In genomic region chr20:57317316-57317788, GRCh38 we compare ENCODE assay signal across 19 cellular contexts. TPM values are rescaled to one million over a fixed set of nuclear protein-coding genes. Genes with fewer than 3 reads are reported as not detected.
DNase-seq lines count a peak whose midpoint lies in the region; ATAC-seq and TF ChIP-seq lines count a peak whose summit lies in the region.
"Had no signal": no experiment of that assay in that cellular context is flagged by ENCODE, and none has a peak within 500 bp of the region (broad histone marks: within the 10 kb centered on the region; RNA-seq: fewer than 3 reads in every experiment).

No MANE protein-coding gene starts in this region.

- H3K9me2 ChIP-seq in Karpas-422 (replicated peaks; ENCODE audit: insufficient read depth, low read length): no peaks in the 10 kb centered on the region

- H3K36me3 ChIP-seq in Caco-2 (ENCODE audit: control insufficient read depth, insufficient read depth, low read length) (no peaks in the 10 kb centered on the region), Karpas-422 (ENCODE audit: insufficient read depth, low read length) (0 out of 2 replicates have a peak, but pooled peaks cover 5% of the 10 kb centered on the region), H7 (replicated peaks; ENCODE audit: control insufficient read depth, insufficient read depth, low read length) (no peaks in the 10 kb centered on the region)

- H3K4me1 ChIP-seq in Caco-2: peaks cover 35% of the 10 kb centered on the region
- peaks cover 89% of the 10 kb centered on the region for H3K4me1 ChIP-seq in Karpas-422 (ENCODE audit: low read length)

- no peaks in the 10 kb centered on the region for H3K9me3 Mint-ChIP-seq in Caco-2 (ENCODE audit: unreplicated experiment)
- H3K9me3 Mint-ChIP-seq in central memory CD8-positive, alpha-beta T cell: no peaks in the 10 kb centered on the region
- H3K9me3 Mint-ChIP-seq: CD8-positive, alpha-beta memory T cell had no signal

- CTCF ChIA-PET in Caco-2 (lab: Charles Lee): interaction anchor here (0.7 to 1.1 kb wide), 3 partner anchors 8 to 15 kb away, joined by 3 read pairs; partner anchors contain the start of gene SPO11

- H3K27ac ChIP-seq in Karpas-422 (ENCODE audit: low read length): peak overlapping the region; percentile 97
- H3K27ac ChIP-seq in substantia nigra (ENCODE audit: low read depth, low read length, poor library complexity, severe bottlenecking): no peak overlapping the region

- H3K36me3 Mint-ChIP-seq in Caco-2 (ENCODE audit: insufficient read depth, unreplicated experiment): no peaks in the 10 kb centered on the region
- H3K36me3 Mint-ChIP-seq in central memory CD8-positive, alpha-beta T cell (ENCODE audit: insufficient read depth): no peaks in the 10 kb centered on the region
- H3K36me3 Mint-ChIP-seq: CD8-positive, alpha-beta memory T cell had no signal

- H2AFZ ChIP-seq in Karpas-422 (ENCODE audit: low read length): no peak overlapping the region

- H3K9me3 ChIP-seq in Caco-2 (no peaks in the 10 kb centered on the region), Karpas-422 (ENCODE audit: low read length) (no peaks in the 10 kb centered on the region)

- POLR2A ChIA-PET in Caco-2 (lab: Charles Lee): no interaction called here

- no peaks in the 10 kb centered on the region for H3K79me2 ChIP-seq in Karpas-422 (ENCODE audit: low read length)

- no peak for TF ChIP-seq CTCF in Caco-2 (IDR thresholded peaks at IDR 0.05; ENCODE audit: insufficient read depth in 1 of 2, low read depth in 1 of 2, low read length in 1 of 2, severe bottlenecking in 1 of 2, unreplicated experiment in 1 of 2)

- no peaks in the 10 kb centered on the region for H3K27me3 ChIP-seq in Caco-2 (replicated peaks; ENCODE audit: control insufficient read depth, insufficient read depth, low read length)
- no peaks in the 10 kb centered on the region for H3K27me3 ChIP-seq in Karpas-422 (ENCODE audit: low read length)
- no peaks in the 10 kb centered on the region for H3K27me3 ChIP-seq in H7 (ENCODE audit: control insufficient read depth, insufficient read depth, low read length)

- DNase-seq in Caco-2: no peak
- DNase-seq in Karpas-422: peak; percentile 71
- no peak for DNase-seq in central memory CD8-positive, alpha-beta T cell (ENCODE audit: low spot score in 2 of 2)
- no peak for DNase-seq in sciatic nerve (ENCODE audit: low spot score)
- DNase-seq in H7: no peak
- DNase-seq in NCI-H510A (lab: John Stamatoyannopoulos, UW): no peak
- DNase-seq in substantia nigra (lab: John Stamatoyannopoulos, UW): no peak
- DNase-seq: C1 segment of cervical spinal cord, GDM1, Kasumi-1, NCI-H1694, NCI-H2081, NCI-H2171, NCI-H345, NCI-H524 treated with DMSO at 0.1 percent for 48 hours had no signal

- H3K27ac Mint-ChIP-seq in Caco-2 (ENCODE audit: unreplicated experiment): peak overlapping the region; percentile 82
- peak overlapping the region; percentile 20 for H3K27ac Mint-ChIP-seq in central memory CD8-positive, alpha-beta T cell (ENCODE audit: low read depth)
- H3K27ac Mint-ChIP-seq: CD8-positive, alpha-beta memory T cell had no signal

- no peak for ATAC-seq in central memory CD8-positive, alpha-beta T cell (replicated peaks; ENCODE audit: extremely low read depth, poor library complexity, severe bottlenecking)
- peak; percentile 17 for ATAC-seq in sciatic nerve
- ATAC-seq: SK-N-SH treated with all-trans-retinoic acid at 6 μM for 48 hours had no signal

- peaks cover 27% of the 10 kb centered on the region for H3K4me1 Mint-ChIP-seq in Caco-2 (ENCODE audit: low read depth, unreplicated experiment)
- H3K4me1 Mint-ChIP-seq in central memory CD8-positive, alpha-beta T cell: no peaks in the 10 kb centered on the region
- H3K4me1 Mint-ChIP-seq: CD8-positive, alpha-beta memory T cell had no signal

- intact Hi-C loops in Caco-2 (cut with micrococcal nuclease; ENCODE audit: unreplicated experiment) (no loop called here), sciatic nerve (cut with DNase I) (no loop called here)

- no peaks in the 10 kb centered on the region for H4K20me1 ChIP-seq in Karpas-422 (ENCODE audit: insufficient read depth, low read depth, low read length)

- H3K9ac ChIP-seq in Karpas-422 (ENCODE audit: low read length): peak overlapping the region; percentile 76

- no TSS peak for BruUV-seq in Caco-2 (replicated peaks; lab: Mats Ljungman, UMichigan)

- H3K4me2 ChIP-seq in Karpas-422 (ENCODE audit: low read depth, low read length, poor library complexity, severe bottlenecking): peak overlapping the region; percentile 59

- H3K4me3 ChIP-seq in Caco-2 (ENCODE audit: low read depth, low read length): no peak overlapping the region
- H3K4me3 ChIP-seq in Karpas-422 (ENCODE audit: low read length): peak overlapping the region; percentile 41
- H3K4me3 ChIP-seq in H7 (ENCODE audit: insufficient read depth, low read depth, low read length): no peak overlapping the region

- H3K4me3 Mint-ChIP-seq in Caco-2 (ENCODE audit: unreplicated experiment): no peak overlapping the region
- no peak overlapping the region for H3K4me3 Mint-ChIP-seq in central memory CD8-positive, alpha-beta T cell
- H3K4me3 Mint-ChIP-seq: CD8-positive, alpha-beta memory T cell had no signal

- H3K27me3 Mint-ChIP-seq in Caco-2 (ENCODE audit: insufficient read depth, unreplicated experiment): no peaks in the 10 kb centered on the region
- peaks cover 61% of the 10 kb centered on the region for H3K27me3 Mint-ChIP-seq in central memory CD8-positive, alpha-beta T cell

RNA-seq across cellular contexts. Expression of gene SPO11, which starts 12.3 kb away (rescaled TPM):
- total RNA-seq in Caco-2 (2022) (not detected in 2 replicates), sciatic nerve (not detected)
- not detected in 2 replicates for total RNA-seq in Karpas-422 (2014; rRNA removed; shearing (Covaris generic); ENCODE audit: low replicate concordance)
- total RNA-seq in H7 (2014; rRNA removed; shearing (Covaris generic)): not detected in 2 replicates
- total RNA-seq: CD8-positive, alpha-beta memory T cell; H1; MCF 10A had no signal

RNA-seq across cellular contexts. Expression of gene RAE1, which starts 33.7 kb away (rescaled TPM):
- 133 and 138 TPM in 2 replicates for total RNA-seq in Caco-2 (2022)
- total RNA-seq in Karpas-422 (2014; rRNA removed; shearing (Covaris generic); ENCODE audit: low replicate concordance): 19.0 and 59.6 TPM in 2 replicates
- 17.5 TPM for total RNA-seq in sciatic nerve
- total RNA-seq in H7 (2014; rRNA removed; shearing (Covaris generic)): 48.2 and 53.2 TPM in 2 replicates

RNA-seq across cellular contexts. Expression of gene BMP7, which starts 50.9 kb away (rescaled TPM):
- total RNA-seq in Caco-2 (2022) (266 and 317 TPM in 2 replicates), sciatic nerve (17.3 TPM)
- not detected in 2 replicates for total RNA-seq in Karpas-422 (2014; rRNA removed; shearing (Covaris generic); ENCODE audit: low replicate concordance)
- total RNA-seq in H7 (2014; rRNA removed; shearing (Covaris generic)): 43.9 and 58.4 TPM in 2 replicates
- total RNA-seq: CD8-positive, alpha-beta memory T cell; MCF 10A had no signal

Comparison
In these comparisons a context has a peak if more than half of its experiments do, and no peak if none do; other contexts are left out.
1. RNA of gene BMP7, which starts 50.9 kb away (total RNA-seq): 266 to 317 TPM in Caco-2, 43.9 to 58.4 TPM in H7 and 17.3 TPM in sciatic nerve (single experiment); not detected in Karpas-422; every median in the first group is over 10 times any median in the second.